18 cellular contexts compared by ENCODE assay signal in genomic region chr4:156799121-156799589, GRCh38.
DNase-seq lines count a peak whose midpoint lies in the region; ATAC-seq and TF ChIP-seq lines count a peak whose summit lies in the region.
"Had no signal": no experiment of that assay in that cellular context is flagged by ENCODE, and none has a peak within 500 bp of the region (broad histone marks: within the 10 kb centered on the region; RNA-seq: fewer than 3 reads in every experiment).

No MANE protein-coding gene starts in this region.

- no peaks in the 10 kb centered on the region for H3K27me3 ChIP-seq in mammary epithelial cell (ENCODE audit: insufficient read depth, low read length)
- no peaks in the 10 kb centered on the region for H3K27me3 ChIP-seq in left ventricle myocardium inferior (ENCODE audit: low read depth)
- H3K27me3 ChIP-seq: stomach had no signal

- H3K79me2 ChIP-seq in mammary epithelial cell (ENCODE audit: insufficient read depth, low read length) = peaks cover 9% of the 10 kb centered on the region

- H3K9me3 Mint-ChIP-seq in activated CD8-positive, alpha-beta T cell treated with anti-CD3 and anti-CD28 coated beads for 36 hours = peaks cover 2% of the 10 kb centered on the region
- H3K9me3 Mint-ChIP-seq: activated naive CD8-positive, alpha-beta T cell treated with anti-CD3 and anti-CD28 coated beads, Interleukin-2, amount 10 ng/mL, durations not matched to agents 7 days and 5 days; CD8-positive, alpha-beta T cell had no signal

- CTCF ChIA-PET in mammary epithelial cell (lab: Charles Lee; ENCODE audit: low non-redundant PET) = interaction anchor here (0.5 kb wide), 1 partner anchor 247 kb away, joined by 3 read pairs; no protein-coding TSS in a partner anchor
- CTCF ChIA-PET in activated CD8-positive, alpha-beta T cell treated with anti-CD3 and anti-CD28 coated beads for 36 hours (lab: Charles Lee) = no interaction called here

- H4K20me1 ChIP-seq in mammary epithelial cell (ENCODE audit: insufficient read depth, low read length) = no peaks in the 10 kb centered on the region

- H3K4me2 ChIP-seq in mammary epithelial cell (ENCODE audit: insufficient read depth, low read depth, low read length) = peak overlapping the region; percentile 76

- H3K9me3 ChIP-seq in mammary epithelial cell (replicated peaks; ENCODE audit: insufficient read depth, low read length) (no peaks in the 10 kb centered on the region), left ventricle myocardium inferior (replicated peaks) (no peaks in the 10 kb centered on the region)
- H3K9me3 ChIP-seq: stomach had no signal

- no peaks in the 10 kb centered on the region for H3K36me3 ChIP-seq in mammary epithelial cell (ENCODE audit: insufficient read depth, low read length)
- no peaks in the 10 kb centered on the region for H3K36me3 ChIP-seq in left ventricle myocardium inferior
- H3K36me3 ChIP-seq: stomach had no signal

- intact Hi-C loops in mammary epithelial cell (cut with micrococcal nuclease) (loop anchor here (1.0 to 5.0 kb wide), 4 partner anchors 17 to 322 kb away; no protein-coding TSS in a partner anchor), left ventricle myocardium inferior (cut with micrococcal nuclease) (no loop called here)
- intact Hi-C loops in activated CD8-positive, alpha-beta T cell treated with anti-CD3 and anti-CD28 coated beads for 36 hours (cut with micrococcal nuclease) = no loop called here

- H3K27ac ChIP-seq in mammary epithelial cell (ENCODE audit: insufficient read depth, low read depth, low read length) (peak overlapping the region; percentile 88), left ventricle myocardium inferior (replicated peaks) (no peak overlapping the region)
- H3K27ac ChIP-seq: stomach had no signal

- no peak for TF ChIP-seq CTCF in mammary epithelial cell (conservative IDR thresholded peaks at IDR 0.05 in 1 of 2, IDR thresholded peaks at IDR 0.05 in 1 of 2; ENCODE audit: extremely low read depth in 1 of 2, insufficient read depth in 1 of 2, low read depth in 1 of 2, low read length in 2 of 2)
- no peak for TF ChIP-seq CTCF in left ventricle myocardium inferior (IDR thresholded peaks at IDR 0.05; ENCODE audit: borderline replicate concordance)
- TF ChIP-seq CTCF in activated CD8-positive, alpha-beta T cell treated with anti-CD3 and anti-CD28 coated beads for 36 hours (IDR thresholded peaks at IDR 0.05) = no peak

- H3K4me1 Mint-ChIP-seq in activated CD8-positive, alpha-beta T cell treated with anti-CD3 and anti-CD28 coated beads for 36 hours (ENCODE audit: low read depth) = no peaks in the 10 kb centered on the region
- H3K4me1 Mint-ChIP-seq: activated naive CD8-positive, alpha-beta T cell treated with anti-CD3 and anti-CD28 coated beads, Interleukin-2, amount 10 ng/mL, durations not matched to agents 7 days and 5 days had no signal

- DNase-seq in AG08395 (ENCODE audit: low spot score) (peak; percentile 51), HS-5 (ENCODE audit: low read depth) (peak; percentile 70), mammary epithelial cell (peak; percentile 60), islet precursor cell (peak; percentile 80), left ventricle myocardium inferior (no peak), NCI-H1436 (lab: John Stamatoyannopoulos, UW) (no peak)
- DNase-seq in activated CD8-positive, alpha-beta T cell treated with anti-CD3 and anti-CD28 coated beads for 36 hours = no peak
- DNase-seq: activated CD4-positive, alpha-beta T cell treated with anti-CD3 and anti-CD28 coated beads for 48 hours; activated naive CD8-positive, alpha-beta T cell treated with anti-CD3 and anti-CD28 coated beads, Interleukin-2, amount 10 ng/mL, durations not matched to agents 7 days and 5 days; activated T-cell treated with anti-CD3 and anti-CD28 coated beads for 4 hours; CD8-positive, alpha-beta T cell; cerebellar nuclear complex; GDM1; hippocampal formation; Right ventricle myocardium superior; stomach had no signal

- H3K4me3 ChIP-seq in mammary epithelial cell (replicated peaks in 1 of 3; ENCODE audit: insufficient read depth in 1 of 3, low read depth in 2 of 3, low read length in 3 of 3) (peak overlapping the region in 1 of 3 experiments; percentile 2), left ventricle myocardium inferior (no peak overlapping the region)
- H3K4me3 ChIP-seq: stomach had no signal

- 0% methylated on average over 1 of the region's 1 CpG for WGBS in mammary epithelial cell (ENCODE audit: low coverage, missing lambda C conversion rate)

- no peak overlapping the region for H3K27ac Mint-ChIP-seq in activated CD8-positive, alpha-beta T cell treated with anti-CD3 and anti-CD28 coated beads for 36 hours
- H3K27ac Mint-ChIP-seq: activated naive CD8-positive, alpha-beta T cell treated with anti-CD3 and anti-CD28 coated beads, Interleukin-2, amount 10 ng/mL, durations not matched to agents 7 days and 5 days; CD8-positive, alpha-beta T cell had no signal

- no peak overlapping the region for H3K4me3 Mint-ChIP-seq in activated CD8-positive, alpha-beta T cell treated with anti-CD3 and anti-CD28 coated beads for 36 hours
- H3K4me3 Mint-ChIP-seq: activated naive CD8-positive, alpha-beta T cell treated with anti-CD3 and anti-CD28 coated beads, Interleukin-2, amount 10 ng/mL, durations not matched to agents 7 days and 5 days; CD8-positive, alpha-beta T cell had no signal

- dilution Hi-C loops in mammary epithelial cell (cut with HindIII; ENCODE audit: low sequenced_read_pairs) = no loop called here

- in situ Hi-C loops in mammary epithelial cell (cut with MboI; ENCODE audit: low sequenced_read_pairs in 2 of 2) = no loop called here

- TSS peak; percentile 69 for BruUV-seq in mammary epithelial cell (replicated peaks; lab: Mats Ljungman, UMichigan)

- H3K27me3 Mint-ChIP-seq in activated CD8-positive, alpha-beta T cell treated with anti-CD3 and anti-CD28 coated beads for 36 hours = no peaks in the 10 kb centered on the region
- H3K27me3 Mint-ChIP-seq: activated naive CD8-positive, alpha-beta T cell treated with anti-CD3 and anti-CD28 coated beads, Interleukin-2, amount 10 ng/mL, durations not matched to agents 7 days and 5 days had no signal

- no peak overlapping the region for H2AFZ ChIP-seq in mammary epithelial cell (ENCODE audit: low read depth, low read length)

- H3K9ac ChIP-seq in mammary epithelial cell (ENCODE audit: insufficient read depth, low read length) = peak overlapping the region; percentile 24

- POLR2A ChIA-PET in activated CD8-positive, alpha-beta T cell treated with anti-CD3 and anti-CD28 coated beads for 36 hours (lab: Charles Lee) = no interaction called here

- H3K4me1 ChIP-seq in mammary epithelial cell (ENCODE audit: insufficient read depth, low read length) = peaks cover 38% of the 10 kb centered on the region
- H3K4me1 ChIP-seq in left ventricle myocardium inferior = peaks cover 7% of the 10 kb centered on the region
- H3K4me1 ChIP-seq: stomach had no signal

- H3K36me3 Mint-ChIP-seq in activated CD8-positive, alpha-beta T cell treated with anti-CD3 and anti-CD28 coated beads for 36 hours (ENCODE audit: low read depth) = no peaks in the 10 kb centered on the region
- H3K36me3 Mint-ChIP-seq: activated naive CD8-positive, alpha-beta T cell treated with anti-CD3 and anti-CD28 coated beads, Interleukin-2, amount 10 ng/mL, durations not matched to agents 7 days and 5 days; CD8-positive, alpha-beta T cell had no signal

- no peak for ATAC-seq in GM21367 (IDR thresholded peaks at IDR 0.05; ENCODE audit: unreplicated experiment)
- no peak for ATAC-seq in activated CD8-positive, alpha-beta T cell treated with anti-CD3 and anti-CD28 coated beads for 36 hours
- ATAC-seq: CD8-positive, alpha-beta T cell; left lobe of liver had no signal

Comparison
In these comparisons a context has a peak if more than half of its experiments do, and no peak if none do; other contexts are left out.
1. DNase-seq: peak in AG08395 (single experiment), HS-5 (single experiment), mammary epithelial cell (single experiment) and islet precursor cell (single experiment); none in left ventricle myocardium inferior (single experiment), NCI-H1436 (single experiment) and activated CD8-positive, alpha-beta T cell treated with anti-CD3 and anti-CD28 coated beads for 36 hours (single experiment).